Comparison of ENCODE assay signal across 28 cellular contexts in the genomic region with DNA sequence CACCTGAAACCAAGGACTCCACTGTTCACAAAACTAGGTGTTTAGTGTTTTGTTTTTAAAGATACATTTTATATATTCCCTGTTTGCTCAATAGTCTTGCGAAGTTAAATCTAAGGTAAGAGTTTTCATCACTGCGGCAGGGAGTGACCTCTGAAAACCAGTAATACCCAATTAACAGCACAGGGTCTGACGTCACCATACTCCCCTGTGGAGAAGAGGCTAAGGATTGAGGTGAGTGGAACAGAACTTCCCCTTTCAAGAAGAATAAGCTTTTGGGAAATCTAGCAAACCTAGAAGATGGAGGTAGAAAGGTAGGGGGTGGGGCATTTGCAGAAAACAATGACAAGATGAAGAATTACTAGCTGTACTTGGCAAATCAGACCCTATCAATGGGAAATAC.
"Had no signal": no experiment of that assay in that cellular context is flagged by ENCODE, and none has a peak within 500 bp of the region (broad histone marks: within the 10 kb centered on the region; RNA-seq: fewer than 3 reads in every experiment).

No MANE protein-coding gene starts in this region.

- H3K9me3 ChIP-seq: colonic mucosa, esophagus muscularis mucosa, esophagus squamous epithelium, gastrocnemius medialis, gastroesophageal sphincter, heart left ventricle had no signal

- H3K4me1 ChIP-seq: colonic mucosa, esophagus muscularis mucosa, esophagus squamous epithelium, foreskin keratinocyte, gastrocnemius medialis, gastroesophageal sphincter, heart left ventricle, heart right ventricle had no signal

- FAIRE-seq: colon, endometrium, endothelial cell of umbilical vein, frontal cortex had no signal

- H3K4me3 ChIP-seq: colonic mucosa, coronary artery, dorsolateral prefrontal cortex, esophagus muscularis mucosa, esophagus squamous epithelium, gastrocnemius medialis, gastroesophageal sphincter, heart left ventricle, heart right ventricle had no signal

- H3K36me3 ChIP-seq: colonic mucosa, esophagus muscularis mucosa, esophagus squamous epithelium, gastrocnemius medialis, gastroesophageal sphincter, heart left ventricle, heart right ventricle had no signal

- H3K27me3 ChIP-seq: colonic mucosa, dorsolateral prefrontal cortex, esophagus muscularis mucosa, esophagus squamous epithelium, foreskin keratinocyte, gastrocnemius medialis, gastroesophageal sphincter, heart left ventricle, heart right ventricle had no signal

- DNase-seq: colonic mucosa; cortex of kidney; dermis blood vessel endothelial cell; dorsolateral prefrontal cortex; effector CD4-positive, alpha-beta T cell; effector CD8-positive, alpha-beta T cell; effector memory CD4-positive, alpha-beta T cell; effector memory CD8-positive, alpha-beta T cell; endodermal cell; erythroblast; esophagus squamous epithelium; foreskin fibroblast; foreskin keratinocyte; foreskin melanocyte; gastrocnemius medialis; glutamatergic neuron; head of caudate nucleus; heart left ventricle; heart right ventricle had no signal

- H3K27ac ChIP-seq: colonic mucosa, coronary artery, dorsolateral prefrontal cortex, epithelial cell of prostate, esophagus muscularis mucosa, esophagus squamous epithelium, foreskin keratinocyte, gastrocnemius medialis, gastroesophageal sphincter, heart left ventricle, heart right ventricle had no signal

- ATAC-seq: effector memory CD8-positive, alpha-beta T cell; esophagus mucosa; foreskin keratinocyte; gastrocnemius medialis; gastroesophageal sphincter; heart left ventricle; heart right ventricle had no signal
